ENCODE assay signal across 2 cellular contexts in the genomic region with DNA sequence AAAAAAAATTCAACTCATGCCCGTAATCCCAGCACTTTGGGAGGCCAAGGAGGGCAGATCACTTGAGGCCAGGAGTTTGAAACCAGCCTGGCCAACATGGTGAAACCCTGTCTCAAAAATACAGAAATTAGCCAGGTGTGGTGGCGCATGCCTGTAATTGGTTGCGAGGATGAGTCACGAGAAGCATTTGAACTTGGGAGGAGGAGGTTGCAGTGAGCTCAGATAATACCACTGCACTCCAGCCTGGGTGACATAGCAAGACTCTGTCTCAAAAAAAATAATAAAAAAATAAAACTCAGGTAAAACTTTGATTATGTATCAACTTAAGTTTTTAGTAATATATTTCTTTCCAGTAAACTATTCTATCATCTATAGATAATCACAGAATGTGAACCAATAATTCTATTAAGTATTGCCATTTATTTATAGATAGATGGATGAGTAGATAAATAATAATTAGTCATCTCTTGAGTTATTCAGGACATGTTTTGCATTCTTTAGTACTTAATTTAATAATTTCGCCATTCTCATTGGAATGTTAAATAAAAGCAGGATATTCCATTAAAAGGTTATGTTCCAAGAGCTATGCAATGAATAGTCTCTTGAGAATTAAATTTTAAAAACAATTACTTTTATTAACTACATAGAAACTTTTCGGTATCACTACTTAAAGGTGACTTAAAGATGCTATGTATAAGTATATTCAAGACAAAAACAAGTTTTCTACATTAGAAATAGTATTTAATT.
TF ChIP-seq lines count a peak whose summit lies in the region.

No MANE protein-coding gene starts in this region.

TF ChIP-seq in SK-N-SH treated with all-trans-retinoic acid at 6 μM for 48 hours, 23 proteins besides CTCF, POLR2A, EP300 and RAD21 (continued from another document):
- no peak for TF ChIP-seq ZFP3 (CRISPR knock-in tag; IDR thresholded peaks at IDR 0.05)
- TF ChIP-seq, protein P1, sequence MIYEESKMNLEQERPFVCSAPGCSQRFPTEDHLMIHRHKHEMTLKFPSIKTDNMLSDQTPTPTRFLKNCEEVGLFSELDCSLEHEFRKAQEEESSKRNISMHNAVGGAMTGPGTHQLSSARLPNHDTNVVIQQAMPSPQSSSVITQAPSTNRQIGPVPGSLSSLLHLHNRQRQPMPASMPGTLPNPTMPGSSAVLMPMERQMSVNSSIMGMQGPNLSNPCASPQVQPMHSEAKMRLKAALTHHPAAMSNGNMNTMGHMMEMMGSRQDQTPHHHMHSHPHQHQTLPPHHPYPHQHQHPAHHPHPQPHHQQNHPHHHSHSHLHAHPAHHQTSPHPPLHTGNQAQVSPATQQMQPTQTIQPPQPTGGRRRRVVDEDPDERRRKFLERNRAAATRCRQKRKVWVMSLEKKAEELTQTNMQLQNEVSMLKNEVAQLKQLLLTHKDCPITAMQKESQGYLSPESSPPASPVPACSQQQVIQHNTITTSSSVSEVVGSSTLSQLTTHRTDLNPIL (CRISPR knock-in tag; IDR thresholded peaks at IDR 0.05; ENCODE audit: low read depth), result peak; percentile 38; the same call in 1 of the 2 replicates
TF ChIP-seq in SK-N-SH treated with all-trans-retinoic acid at 6 μM for 48 hours: peak in this region for 3.

TF ChIP-seq in endothelial cell of umbilical vein, 7 proteins besides CTCF, POLR2A, EP300 and RAD21:
- TF ChIP-seq, protein P2, sequence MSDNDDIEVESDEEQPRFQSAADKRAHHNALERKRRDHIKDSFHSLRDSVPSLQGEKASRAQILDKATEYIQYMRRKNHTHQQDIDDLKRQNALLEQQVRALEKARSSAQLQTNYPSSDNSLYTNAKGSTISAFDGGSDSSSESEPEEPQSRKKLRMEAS (IDR thresholded peaks at IDR 0.05; ENCODE audit: insufficient read depth, insufficient read length), result no peak
- no peak for TF ChIP-seq FOS (IDR thresholded peaks at IDR 0.05; ENCODE audit: borderline replicate concordance, insufficient read depth, low read length)
- TF ChIP-seq JUN (IDR thresholded peaks at IDR 0.05; ENCODE audit: borderline replicate concordance, insufficient read depth, insufficient read length, low read depth), result no peak
- no peak for TF ChIP-seq GATA2 (IDR thresholded peaks at IDR 0.05; ENCODE audit: insufficient read depth, insufficient read length, low read depth, low read length)
- TF ChIP-seq EZH2 (IDR thresholded peaks at IDR 0.05; ENCODE audit: borderline replicate concordance, low read depth, low read length, severe bottlenecking), result no peak
- TF ChIP-seq POLR2AphosphoS5 (IDR thresholded peaks at IDR 0.05; ENCODE audit: insufficient read depth, low read depth, low read length), result no peak
- TF ChIP-seq MYC (IDR thresholded peaks at IDR 0.05; ENCODE audit: low read depth, low read length), result no peak
